Comparison of ENCODE assay signal across 9 cellular contexts in the genomic region with DNA sequence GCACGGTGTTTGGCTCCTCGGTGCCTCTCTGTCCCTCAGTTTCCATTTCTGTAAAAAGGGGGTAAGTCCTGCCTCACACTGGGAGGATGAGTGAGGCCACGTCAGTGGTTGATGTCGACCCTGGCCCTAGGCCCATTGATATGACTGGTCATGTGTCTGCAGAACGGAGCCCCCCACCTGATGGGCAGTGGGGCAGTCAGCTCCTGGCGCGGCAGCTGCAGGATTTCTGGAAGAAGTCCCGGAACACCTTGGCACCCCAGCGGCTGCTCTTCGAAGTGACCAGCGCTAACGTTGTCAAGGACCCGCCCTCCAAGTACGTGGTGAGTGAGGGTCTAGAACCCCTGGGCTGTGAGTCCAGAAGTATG. TPM values are rescaled to one million over a fixed set of nuclear protein-coding genes. Genes with fewer than 3 reads are reported as not detected.
DNase-seq lines count a peak whose midpoint lies in the region; ATAC-seq and TF ChIP-seq lines count a peak whose summit lies in the region.
"Had no signal": no experiment of that assay in that cellular context is flagged by ENCODE, and none has a peak within 500 bp of the region (broad histone marks: within the 10 kb centered on the region; RNA-seq: fewer than 3 reads in every experiment).

No MANE protein-coding gene starts in this region.

- no peak for TF ChIP-seq POLR2A in upper lobe of left lung (IDR thresholded peaks at IDR 0.05)

- WGBS in upper lobe of left lung, 2 donors: 86 to 89% methylated on average over 9 to 14 of the region's 14 CpGs

- H3K27me3 Mint-ChIP-seq in activated naive CD8-positive, alpha-beta T cell: no peaks in the 10 kb centered on the region
- H3K27me3 Mint-ChIP-seq in activated naive CD8-positive, alpha-beta T cell treated with anti-CD3 and anti-CD28 coated beads for 36 hours: peaks cover 3% of the 10 kb centered on the region
- no peaks in the 10 kb centered on the region for H3K27me3 Mint-ChIP-seq in mesothelial cell of epicardium (ENCODE audit: low read depth)

- H3K27ac ChIP-seq in coronary artery: peak overlapping the region; percentile 86 to 97
- H3K27ac ChIP-seq in upper lobe of left lung: peak overlapping the region; percentile 86 to 93 (median 91)

- H3K4me3 ChIP-seq in coronary artery: peak overlapping the region; percentile 87
- H3K4me3 ChIP-seq in upper lobe of left lung: peak overlapping the region in 3 of 4 donors; percentile 62 to 91 (median 75)

- peaks cover 10% of the 10 kb centered on the region for H3K4me1 Mint-ChIP-seq in activated naive CD8-positive, alpha-beta T cell (ENCODE audit: low read depth)
- H3K4me1 Mint-ChIP-seq in activated naive CD8-positive, alpha-beta T cell treated with anti-CD3 and anti-CD28 coated beads for 36 hours: peaks cover 8% of the 10 kb centered on the region
- H3K4me1 Mint-ChIP-seq in mesothelial cell of epicardium: peaks cover 22% of the 10 kb centered on the region

- no peaks in the 10 kb centered on the region for H3K27me3 ChIP-seq in upper lobe of left lung

- no peak for DNase-seq in activated naive CD8-positive, alpha-beta T cell treated with anti-CD3 and anti-CD28 coated beads for 36 hours
- DNase-seq in coronary artery (ENCODE audit: low spot score) (no peak), mesothelial cell of epicardium (ENCODE audit: low spot score in 2 of 2, unreplicated experiment in 2 of 2) (no peak), upper lobe of left lung (no peak), HK-2 (ENCODE audit: unreplicated experiment) (no peak), NCI-H1092 (lab: John Stamatoyannopoulos, UW) (no peak)
- DNase-seq: activated CD4-positive, CD25-positive, alpha-beta regulatory T cell treated with anti-CD3 and anti-CD28 coated beads, Interleukin-2, amount 50 U/mL, for 72 hours had no signal

- no peak for TF ChIP-seq EP300 in upper lobe of left lung (IDR thresholded peaks at IDR 0.05)

- TF ChIP-seq CTCF in coronary artery (IDR thresholded peaks at IDR 0.05) (no peak), mesothelial cell of epicardium (IDR thresholded peaks at IDR 0.05; ENCODE audit: unreplicated experiment) (no peak), upper lobe of left lung (IDR thresholded peaks at IDR 0.05) (peak in 1 of 6 experiments; percentile 6)

- H3K36me3 Mint-ChIP-seq in activated naive CD8-positive, alpha-beta T cell: no peaks in the 10 kb centered on the region
- no peaks in the 10 kb centered on the region for H3K36me3 Mint-ChIP-seq in activated naive CD8-positive, alpha-beta T cell treated with anti-CD3 and anti-CD28 coated beads for 36 hours
- H3K36me3 Mint-ChIP-seq in mesothelial cell of epicardium: no peaks in the 10 kb centered on the region

- ATAC-seq in upper lobe of left lung (ENCODE audit: low FRiP score in 2 of 2) (no peak), HG03571 (IDR thresholded peaks at IDR 0.05; ENCODE audit: unreplicated experiment) (no peak)

- no peak overlapping the region for H3K27ac Mint-ChIP-seq in activated naive CD8-positive, alpha-beta T cell
- H3K27ac Mint-ChIP-seq in activated naive CD8-positive, alpha-beta T cell treated with anti-CD3 and anti-CD28 coated beads for 36 hours: no peak overlapping the region
- peak overlapping the region; percentile 21 for H3K27ac Mint-ChIP-seq in mesothelial cell of epicardium

- no peaks in the 10 kb centered on the region for H3K9me3 ChIP-seq in upper lobe of left lung

- H3K36me3 ChIP-seq in upper lobe of left lung: peaks cover 0 to 6% (median 2%) of the 10 kb centered on the region in 4 donors

- H3K9me3 Mint-ChIP-seq in activated naive CD8-positive, alpha-beta T cell (ENCODE audit: low read depth): no peaks in the 10 kb centered on the region
- H3K9me3 Mint-ChIP-seq in activated naive CD8-positive, alpha-beta T cell treated with anti-CD3 and anti-CD28 coated beads for 36 hours: no peaks in the 10 kb centered on the region
- no peaks in the 10 kb centered on the region for H3K9me3 Mint-ChIP-seq in mesothelial cell of epicardium

- H3K4me3 Mint-ChIP-seq in activated naive CD8-positive, alpha-beta T cell: peak overlapping the region; percentile 68
- no peak overlapping the region for H3K4me3 Mint-ChIP-seq in activated naive CD8-positive, alpha-beta T cell treated with anti-CD3 and anti-CD28 coated beads for 36 hours
- peak overlapping the region; percentile 75 for H3K4me3 Mint-ChIP-seq in mesothelial cell of epicardium

- H3K4me1 ChIP-seq in upper lobe of left lung: peaks cover 32 to 40% (median 34%) of the 10 kb centered on the region in 4 donors

RNA-seq across cellular contexts. Expression of gene SNX21, which starts 1.2 kb away (rescaled TPM):
- total RNA-seq in activated naive CD8-positive, alpha-beta T cell treated with anti-CD3 and anti-CD28 coated beads for 36 hours: 1 to 10 TPM; 1.3 to 1.5 TPM
- total RNA-seq in mesothelial cell of epicardium (15.8 to 21.0 TPM (median 17.3 TPM) in 3 replicates), upper lobe of left lung (100 to 1,000 TPM in 1 of 6 donors, 10 to 100 TPM in 5; 23.9 to 117 (median 52.9) TPM)

RNA-seq across cellular contexts. Expression of gene TNNC2, which starts 7.7 kb away (rescaled TPM):
- total RNA-seq in activated naive CD8-positive, alpha-beta T cell treated with anti-CD3 and anti-CD28 coated beads for 36 hours: not detected
- 0.54 to 0.79 TPM in 2 of 3 replicates, not detected in the other for total RNA-seq in mesothelial cell of epicardium
- 1 to 10 TPM in 1 of 6 donors, under 1 TPM in 2, not detected in 3; 0.37 to 1.1 (median 0.80) TPM for total RNA-seq in upper lobe of left lung

RNA-seq across cellular contexts. Expression of gene UBE2C, which starts 22.3 kb away (rescaled TPM):
- total RNA-seq in activated naive CD8-positive, alpha-beta T cell treated with anti-CD3 and anti-CD28 coated beads for 36 hours: 100 to 1,000 TPM; 185 to 188 TPM
- total RNA-seq in mesothelial cell of epicardium (48.1 to 50.2 TPM (median 48.3 TPM) in 3 replicates), upper lobe of left lung (10 to 100 TPM in 1 of 6 donors, 1 to 10 TPM in 3, not detected in 2; 1.1 to 12.5 (median 3.5) TPM)

RNA-seq across cellular contexts. Expression of gene ACOT8, which starts 22.4 kb away (rescaled TPM):
- 10 to 100 TPM; 18.6 to 19.3 TPM for total RNA-seq in activated naive CD8-positive, alpha-beta T cell treated with anti-CD3 and anti-CD28 coated beads for 36 hours
- total RNA-seq in mesothelial cell of epicardium (19.8 to 20.9 TPM (median 20.6 TPM) in 3 replicates), upper lobe of left lung (10 to 100 TPM; 23.9 to 46.8 (median 31.5) TPM)

RNA-seq across cellular contexts. Expression of gene ZSWIM3, which starts 22.6 kb away (rescaled TPM):
- 1 to 10 TPM; 3.5 to 3.8 TPM for total RNA-seq in activated naive CD8-positive, alpha-beta T cell treated with anti-CD3 and anti-CD28 coated beads for 36 hours
- total RNA-seq in mesothelial cell of epicardium (3.7 to 4.6 TPM (median 4.4 TPM) in 3 replicates), upper lobe of left lung (1 to 10 TPM; 2.4 to 7.3 (median 3.9) TPM)
